Comparison of ENCODE assay signal across 1 cellular context in the genomic region with DNA sequence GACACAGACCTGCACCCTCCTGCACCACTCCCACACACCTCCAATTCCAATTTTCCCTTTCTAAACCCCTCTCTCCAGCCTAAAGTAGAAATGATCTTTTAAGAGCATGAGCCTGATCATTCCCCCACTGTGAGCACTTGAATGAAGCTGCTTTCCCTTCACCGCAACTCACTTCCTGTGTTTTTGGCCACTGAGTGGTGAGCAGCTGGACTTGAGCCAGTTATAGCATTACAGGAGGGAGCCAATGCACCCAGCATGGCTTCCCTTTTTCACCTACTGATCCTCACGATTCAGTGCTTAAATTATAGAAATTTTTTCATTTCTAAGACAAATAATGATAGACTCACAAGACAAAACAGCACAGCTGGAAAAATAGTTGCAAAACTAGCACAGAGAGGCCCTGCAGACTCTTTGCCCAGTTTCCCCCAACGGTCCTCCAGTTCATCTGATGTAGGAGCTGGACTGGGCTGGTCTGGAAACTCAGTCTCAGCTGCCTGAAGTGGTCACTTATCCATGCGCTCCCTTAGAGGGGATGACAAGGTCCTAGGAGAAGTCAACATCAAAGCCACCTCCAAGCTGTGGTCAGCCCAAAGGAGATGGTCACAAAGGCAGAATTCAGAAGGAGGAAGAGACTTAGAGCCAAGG.
TF ChIP-seq lines count a peak whose summit lies in the region.

No MANE protein-coding gene starts in this region.

TF ChIP-seq in HEK293, 187 proteins besides CTCF, POLR2A, EP300 and RAD21 (continued from another document):
- TF ChIP-seq, protein P1, sequence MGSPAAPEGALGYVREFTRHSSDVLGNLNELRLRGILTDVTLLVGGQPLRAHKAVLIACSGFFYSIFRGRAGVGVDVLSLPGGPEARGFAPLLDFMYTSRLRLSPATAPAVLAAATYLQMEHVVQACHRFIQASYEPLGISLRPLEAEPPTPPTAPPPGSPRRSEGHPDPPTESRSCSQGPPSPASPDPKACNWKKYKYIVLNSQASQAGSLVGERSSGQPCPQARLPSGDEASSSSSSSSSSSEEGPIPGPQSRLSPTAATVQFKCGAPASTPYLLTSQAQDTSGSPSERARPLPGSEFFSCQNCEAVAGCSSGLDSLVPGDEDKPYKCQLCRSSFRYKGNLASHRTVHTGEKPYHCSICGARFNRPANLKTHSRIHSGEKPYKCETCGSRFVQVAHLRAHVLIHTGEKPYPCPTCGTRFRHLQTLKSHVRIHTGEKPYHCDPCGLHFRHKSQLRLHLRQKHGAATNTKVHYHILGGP (tag by site-specific recombination; IDR thresholded peaks at IDR 0.05): no peak
- no peak for TF ChIP-seq ZBTB20 (tag by site-specific recombination; IDR thresholded peaks at IDR 0.05)
- TF ChIP-seq, protein P2, sequence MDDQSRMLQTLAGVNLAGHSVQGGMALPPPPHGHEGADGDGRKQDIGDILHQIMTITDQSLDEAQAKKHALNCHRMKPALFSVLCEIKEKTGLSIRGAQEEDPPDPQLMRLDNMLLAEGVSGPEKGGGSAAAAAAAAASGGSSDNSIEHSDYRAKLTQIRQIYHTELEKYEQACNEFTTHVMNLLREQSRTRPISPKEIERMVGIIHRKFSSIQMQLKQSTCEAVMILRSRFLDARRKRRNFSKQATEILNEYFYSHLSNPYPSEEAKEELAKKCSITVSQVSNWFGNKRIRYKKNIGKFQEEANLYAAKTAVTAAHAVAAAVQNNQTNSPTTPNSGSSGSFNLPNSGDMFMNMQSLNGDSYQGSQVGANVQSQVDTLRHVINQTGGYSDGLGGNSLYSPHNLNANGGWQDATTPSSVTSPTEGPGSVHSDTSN (CRISPR knock-in tag; IDR thresholded peaks at IDR 0.05): no peak
- TF ChIP-seq ZNF426 (tag by site-specific recombination; IDR thresholded peaks at IDR 0.05): no peak
- TF ChIP-seq, protein P3, sequence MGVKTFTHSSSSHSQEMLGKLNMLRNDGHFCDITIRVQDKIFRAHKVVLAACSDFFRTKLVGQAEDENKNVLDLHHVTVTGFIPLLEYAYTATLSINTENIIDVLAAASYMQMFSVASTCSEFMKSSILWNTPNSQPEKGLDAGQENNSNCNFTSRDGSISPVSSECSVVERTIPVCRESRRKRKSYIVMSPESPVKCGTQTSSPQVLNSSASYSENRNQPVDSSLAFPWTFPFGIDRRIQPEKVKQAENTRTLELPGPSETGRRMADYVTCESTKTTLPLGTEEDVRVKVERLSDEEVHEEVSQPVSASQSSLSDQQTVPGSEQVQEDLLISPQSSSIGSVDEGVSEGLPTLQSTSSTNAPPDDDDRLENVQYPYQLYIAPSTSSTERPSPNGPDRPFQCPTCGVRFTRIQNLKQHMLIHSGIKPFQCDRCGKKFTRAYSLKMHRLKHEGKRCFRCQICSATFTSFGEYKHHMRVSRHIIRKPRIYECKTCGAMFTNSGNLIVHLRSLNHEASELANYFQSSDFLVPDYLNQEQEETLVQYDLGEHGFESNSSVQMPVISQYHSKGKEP (tag by site-specific recombination; IDR thresholded peaks at IDR 0.05): no peak
- TF ChIP-seq ZBTB48 (tag by site-specific recombination; IDR thresholded peaks at IDR 0.05): no peak
- no peak for TF ChIP-seq ZNF404 (tag by site-specific recombination; IDR thresholded peaks at IDR 0.05)
